Comparison of ENCODE assay signal across 8 cellular contexts in genomic region chr19:55080121-55080914, GRCh38. TPM values are rescaled to one million over a fixed set of nuclear protein-coding genes. Genes with fewer than 3 reads are reported as not detected.
A peak's percentile ranks its signal among the peaks of the same experiment; 100 is the strongest.
DNase-seq lines count a peak whose midpoint lies in the region; ATAC-seq and TF ChIP-seq lines count a peak whose summit lies in the region.

No MANE protein-coding gene starts in this region.

- H3K4me3 ChIP-seq in Jurkat, Clone E6-1 (ENCODE audit: low read length), result peak overlapping the region; percentile 61
- peak overlapping the region; percentile 46 for H3K4me3 ChIP-seq in cardiac muscle cell

- H3K36me3 ChIP-seq in cardiac muscle cell, result no peaks in the 10 kb centered on the region

- H3K27me3 ChIP-seq in cardiac muscle cell, result peaks cover 71% of the 10 kb centered on the region

- ATAC-seq in HG03520 (IDR thresholded peaks at IDR 0.05; ENCODE audit: unreplicated experiment) (no peak), HG02884 (IDR thresholded peaks at IDR 0.05; ENCODE audit: unreplicated experiment) (no peak)

- H3K4me1 ChIP-seq in cardiac muscle cell (ENCODE audit: low read depth), result peaks cover 5% of the 10 kb centered on the region

- DNase-seq in DMS153 (lab: John Stamatoyannopoulos, UW) (peak; percentile 84), RPMI8226 (peak; percentile 85), cardiac muscle cell (ENCODE audit: low read depth in 1 of 2, low spot score in 1 of 2) (peak; percentile 67 to 75), retina (peak; percentile 68)
- peak; percentile 82 for DNase-seq in Jurkat, Clone E6-1 (ENCODE audit: low read depth, low spot score)
- peak; percentile 61 for DNase-seq in activated naive CD4-positive, alpha-beta T cell treated with Interleukin-2 at 50 U/mL for 16 hours

- H3K27ac ChIP-seq in cardiac muscle cell, result no peak overlapping the region

- no peak for TF ChIP-seq CTCF in cardiac muscle cell (IDR thresholded peaks at IDR 0.05; ENCODE audit: low read depth, low read length)

- H3K9me3 ChIP-seq in cardiac muscle cell (ENCODE audit: low read depth), result no peaks in the 10 kb centered on the region

RNA-seq across cellular contexts. Expression of gene EPS8L1, which starts 4.6 kb away (rescaled TPM):
- polyA plus RNA-seq in Jurkat, Clone E6-1 (2012; ENCODE audit: insufficient read depth, insufficient read length), result 10.8 TPM
- total RNA-seq in cardiac muscle cell, result 2.0 and 3.9 TPM in 2 replicates
- 1.1 and 1.2 TPM in 2 replicates for polyA plus RNA-seq in cardiac muscle cell

RNA-seq across cellular contexts. Expression of gene RDH13, which starts 17.4 kb away (rescaled TPM):
- polyA plus RNA-seq in Jurkat, Clone E6-1 (2012; ENCODE audit: insufficient read depth, insufficient read length), result 7.5 TPM
- total RNA-seq in cardiac muscle cell, result 31.9 and 41.0 TPM in 2 replicates
- 23.7 and 27.4 TPM in 2 replicates for polyA plus RNA-seq in cardiac muscle cell

RNA-seq across cellular contexts. Expression of gene PPP1R12C, which starts 37.1 kb away (rescaled TPM):
- 73.2 TPM for polyA plus RNA-seq in Jurkat, Clone E6-1 (2012; ENCODE audit: insufficient read depth, insufficient read length)
- 107 and 120 TPM in 2 replicates for total RNA-seq in cardiac muscle cell
- polyA plus RNA-seq in cardiac muscle cell, result 32.9 and 38.0 TPM in 2 replicates

RNA-seq across cellular contexts. Expression of gene GP6, which starts 42.3 kb away (rescaled TPM):
- not detected for polyA plus RNA-seq in Jurkat, Clone E6-1 (2012; ENCODE audit: insufficient read depth, insufficient read length)
- 0.42 and 1.7 TPM in 2 replicates for total RNA-seq in cardiac muscle cell
- 0.24 TPM in 1 of 2 replicates, not detected in the other for polyA plus RNA-seq in cardiac muscle cell
